ENCODE assay signal across 22 cellular contexts in genomic region chr16:78137179-78137578, GRCh38.
"Had no signal": no experiment of that assay in that cellular context is flagged by ENCODE, and none has a peak within 500 bp of the region (broad histone marks: within the 10 kb centered on the region; RNA-seq: fewer than 3 reads in every experiment).

No MANE protein-coding gene starts in this region.

- H3K4me1 ChIP-seq: esophagus squamous epithelium, gastrocnemius medialis, heart right ventricle, left lung had no signal

- DNase-seq: dermis blood vessel endothelial cell; dorsolateral prefrontal cortex; effector CD4-positive, alpha-beta T cell; effector memory CD4-positive, alpha-beta T cell; esophagus squamous epithelium; foreskin fibroblast; foreskin melanocyte; gastrocnemius medialis; glutamatergic neuron; head of caudate nucleus; heart right ventricle; hippocampal formation; left cardiac atrium; left lung; left ventricle myocardium superior; lower lobe of right lung; mesendoderm; midbrain had no signal

- H3K4me3 ChIP-seq: coronary artery, dorsolateral prefrontal cortex, esophagus squamous epithelium, gastrocnemius medialis, heart right ventricle, left lung, lower lobe of right lung had no signal

- H3K27me3 ChIP-seq: dorsolateral prefrontal cortex, esophagus squamous epithelium, gastrocnemius medialis, heart right ventricle, left lung had no signal

- ATAC-seq: gastrocnemius medialis, heart right ventricle, left cardiac atrium, left lung, left ventricle myocardium superior, lower lobe of right lung had no signal

- H3K36me3 ChIP-seq: esophagus squamous epithelium, gastrocnemius medialis, heart right ventricle, left lung, lower lobe of right lung had no signal

- H3K9me3 ChIP-seq: esophagus squamous epithelium, gastrocnemius medialis, left lung, lower lobe of right lung had no signal

- H3K27ac ChIP-seq: coronary artery, dorsolateral prefrontal cortex, esophagus squamous epithelium, gastrocnemius medialis, heart right ventricle, left lung, lower lobe of right lung had no signal

- FAIRE-seq: colon, islet of Langerhans, keratinocyte had no signal
